In genomic region chr18:59062643-59063006, GRCh38 we compare ENCODE assay signal across 30 cellular contexts.
DNase-seq lines count a peak whose midpoint lies in the region; ATAC-seq and TF ChIP-seq lines count a peak whose summit lies in the region.
"Had no signal": no experiment of that assay in that cellular context is flagged by ENCODE, and none has a peak within 500 bp of the region (broad histone marks: within the 10 kb centered on the region; RNA-seq: fewer than 3 reads in every experiment).

No MANE protein-coding gene starts in this region.

- H3K36me3 ChIP-seq in stomach = no peaks in the 10 kb centered on the region
- H3K36me3 ChIP-seq: BLaER1, cardiac muscle cell, SJSA1, upper lobe of right lung had no signal

- no peaks in the 10 kb centered on the region for H3K4me1 ChIP-seq in stomach
- H3K4me1 ChIP-seq: upper lobe of right lung had no signal

- no peak overlapping the region for H3K27ac Mint-ChIP-seq in stimulated activated effector memory CD8-positive, alpha-beta T cell treated with anti-CD3 and anti-CD28 coated beads, Interleukin-12 subunit alpha, Interleukin-12 subunit beta, amount 100 ng/mL, for 72 hours
- H3K27ac Mint-ChIP-seq: activated naive CD8-positive, alpha-beta T cell treated with anti-CD3 and anti-CD28 coated beads, Interleukin-2, amount 50 U/mL, for 24 hours; H9; natural killer cell had no signal

- H3K4me3 Mint-ChIP-seq in stimulated activated effector memory CD8-positive, alpha-beta T cell treated with anti-CD3 and anti-CD28 coated beads, Interleukin-12 subunit alpha, Interleukin-12 subunit beta, amount 100 ng/mL, for 72 hours = no peak overlapping the region
- H3K4me3 Mint-ChIP-seq: activated naive CD8-positive, alpha-beta T cell treated with anti-CD3 and anti-CD28 coated beads, Interleukin-2, amount 50 U/mL, for 24 hours; H9; natural killer cell had no signal

- no peaks in the 10 kb centered on the region for H3K4me1 Mint-ChIP-seq in stimulated activated effector memory CD8-positive, alpha-beta T cell treated with anti-CD3 and anti-CD28 coated beads, Interleukin-12 subunit alpha, Interleukin-12 subunit beta, amount 100 ng/mL, for 72 hours
- H3K4me1 Mint-ChIP-seq: activated naive CD8-positive, alpha-beta T cell treated with anti-CD3 and anti-CD28 coated beads, Interleukin-2, amount 50 U/mL, for 24 hours; natural killer cell had no signal

- intact Hi-C loops in stomach (cut with DNase I; ENCODE audit: low total_unique reads) = no loop called here

- H3K9me3 ChIP-seq in stomach = no peaks in the 10 kb centered on the region
- H3K9me3 ChIP-seq: BLaER1, SJSA1, upper lobe of right lung had no signal

- H3K27ac ChIP-seq in stomach = no peak overlapping the region
- H3K27ac ChIP-seq: BLaER1, cardiac muscle cell, epithelial cell of prostate, RWPE1, SJSA1 had no signal

- no peak for TF ChIP-seq POLR2A in stomach (IDR thresholded peaks at IDR 0.05)

- WGBS in stomach, 5 donors = 87 to 98% (median 91%) methylated on average over 8 to 13 of the region's 13 CpGs

- H3K27me3 ChIP-seq in stomach = no peaks in the 10 kb centered on the region
- H3K27me3 ChIP-seq: BLaER1, cardiac muscle cell, SJSA1, upper lobe of right lung had no signal

- no peak for TF ChIP-seq CTCF in stomach (IDR thresholded peaks at IDR 0.05)

- DNase-seq in SW480 (ENCODE audit: low spot score) (peak; percentile 83), Kasumi-1 (lab: John Stamatoyannopoulos, UW) (no peak), stomach (no peak), T-helper 9 cell (no peak)
- no peak for DNase-seq in stimulated activated effector memory CD8-positive, alpha-beta T cell treated with anti-CD3 and anti-CD28 coated beads, Interleukin-12 subunit alpha, Interleukin-12 subunit beta, amount 100 ng/mL, for 72 hours (ENCODE audit: low spot score in 2 of 2)
- DNase-seq: activated CD4-positive, alpha-beta T cell treated with anti-CD3 and anti-CD28 coated beads, Interleukin-2, amount 50 U/mL, for 4 hours; activated naive CD4-positive, alpha-beta T cell; activated naive CD8-positive, alpha-beta T cell treated with anti-CD3 and anti-CD28 coated beads, Interleukin-2, amount 50 U/mL, for 24 hours; cortex of kidney; effector memory CD4-positive, alpha-beta T cell; H9; hypothalamus; left cardiac atrium; natural killer cell; NCI-H1048; NCI-H1694 treated with DMSO at 0.1 percent for 48 hours; NCI-H446 treated with DMSO at 0.1 percent for 48 hours; NCI-H774; stimulated activated CD4-positive, alpha-beta T cell treated with anti-CD3 and anti-CD28 coated beads, Interleukin-15, amount 100 ng/mL, for 24 hours; stimulated activated naive CD4-positive, alpha-beta T cell; upper lobe of right lung had no signal

- H3K36me3 Mint-ChIP-seq in stimulated activated effector memory CD8-positive, alpha-beta T cell treated with anti-CD3 and anti-CD28 coated beads, Interleukin-12 subunit alpha, Interleukin-12 subunit beta, amount 100 ng/mL, for 72 hours = no peaks in the 10 kb centered on the region
- H3K36me3 Mint-ChIP-seq: natural killer cell had no signal

- ATAC-seq in GM19023 (IDR thresholded peaks at IDR 0.05; ENCODE audit: unreplicated experiment) (peak; percentile 52), HG02852 (IDR thresholded peaks at IDR 0.05; ENCODE audit: unreplicated experiment) (peak; percentile 55), GM21576 (IDR thresholded peaks at IDR 0.05; ENCODE audit: unreplicated experiment) (no peak)
- ATAC-seq in stimulated activated effector memory CD8-positive, alpha-beta T cell treated with anti-CD3 and anti-CD28 coated beads, Interleukin-12 subunit alpha, Interleukin-12 subunit beta, amount 100 ng/mL, for 72 hours = peak; percentile 5
- ATAC-seq: activated naive CD8-positive, alpha-beta T cell treated with anti-CD3 and anti-CD28 coated beads, Interleukin-2, amount 50 U/mL, for 24 hours; left cardiac atrium; natural killer cell; upper lobe of right lung had no signal

- H3K4me3 ChIP-seq in stomach = no peak overlapping the region
- H3K4me3 ChIP-seq: BLaER1, cardiac muscle cell, lung, SJSA1, upper lobe of right lung had no signal

- no peaks in the 10 kb centered on the region for H3K9me3 Mint-ChIP-seq in stimulated activated effector memory CD8-positive, alpha-beta T cell treated with anti-CD3 and anti-CD28 coated beads, Interleukin-12 subunit alpha, Interleukin-12 subunit beta, amount 100 ng/mL, for 72 hours
- H3K9me3 Mint-ChIP-seq: activated naive CD8-positive, alpha-beta T cell treated with anti-CD3 and anti-CD28 coated beads, Interleukin-2, amount 50 U/mL, for 24 hours; H9; natural killer cell had no signal

- no peak for TF ChIP-seq EP300 in stomach (IDR thresholded peaks at IDR 0.05)
